In genomic region chr22:17606472-17606871, GRCh38 we compare ENCODE assay signal across 16 cellular contexts. TPM values are rescaled to one million over a fixed set of nuclear protein-coding genes. Genes with fewer than 3 reads are reported as not detected.
A peak's percentile ranks its signal among the peaks of the same experiment; 100 is the strongest.
DNase-seq lines count a peak whose midpoint lies in the region; ATAC-seq and TF ChIP-seq lines count a peak whose summit lies in the region.
"Had no signal": no experiment of that assay in that cellular context is flagged by ENCODE, and none has a peak within 500 bp of the region (broad histone marks: within the 10 kb centered on the region; RNA-seq: fewer than 3 reads in every experiment).

No MANE protein-coding gene starts in this region.

- peak; percentile 54 for DNase-seq in GM04504 (ENCODE audit: low read depth)
- peak; percentile 61 for DNase-seq in amniotic epithelial cell (ENCODE audit: low read depth)
- DNase-seq in cardiac muscle cell (ENCODE audit: low read depth in 1 of 2, low spot score in 1 of 2), result peak in 1 of 2 donors; percentile 78
- peak; percentile 5 for DNase-seq in smooth muscle cell (lab: John Stamatoyannopoulos, UW; ENCODE audit: unreplicated experiment)
- DNase-seq in activated T-helper 2 cell treated with anti-CD3 and anti-CD28 coated beads, Interferon-gamma antibody, Interleukin-2, Interleukin-4, amounts not matched to agents 10 μg/mL and 5 μg/mL and 100 μg/mL, durations not matched to agents 14 hours and 24 hours and 36 hours (ENCODE audit: low spot score), result no peak
- DNase-seq: activated naive CD4-positive, alpha-beta T cell treated with anti-CD3 and anti-CD28 coated beads, Interleukin-2, amount 50 U/mL, for 16 hours; CD8-positive, alpha-beta memory T cell; glutamatergic neuron; MV-4-11; stimulated activated CD4-positive, alpha-beta T cell treated with anti-CD3 and anti-CD28 coated beads, Interleukin-2, amount 100 ng/mL, for 24 hours; stimulated activated CD8-positive, alpha-beta memory T cell treated with anti-CD3 and anti-CD28 coated beads, Interleukin-4, amount 100 ng/mL, for 48 hours; thyroid gland had no signal

- peaks cover 4% of the 10 kb centered on the region for H3K4me1 Mint-ChIP-seq in activated T-helper 2 cell treated with anti-CD3 and anti-CD28 coated beads, Interferon-gamma antibody, Interleukin-2, Interleukin-4, amounts not matched to agents 10 μg/mL and 5 μg/mL and 100 μg/mL, durations not matched to agents 14 hours and 24 hours and 36 hours (ENCODE audit: low read depth)

- H3K27me3 ChIP-seq in cardiac muscle cell, result no peaks in the 10 kb centered on the region
- no peaks in the 10 kb centered on the region for H3K27me3 ChIP-seq in smooth muscle cell (ENCODE audit: low read depth)
- H3K27me3 ChIP-seq: thyroid gland had no signal

- no peak overlapping the region for H3K4me3 Mint-ChIP-seq in activated T-helper 2 cell treated with anti-CD3 and anti-CD28 coated beads, Interferon-gamma antibody, Interleukin-2, Interleukin-4, amounts not matched to agents 10 μg/mL and 5 μg/mL and 100 μg/mL, durations not matched to agents 14 hours and 24 hours and 36 hours (ENCODE audit: low read depth)
- H3K4me3 Mint-ChIP-seq: CD8-positive, alpha-beta memory T cell had no signal

- no peak overlapping the region for H3K4me2 ChIP-seq in smooth muscle cell

- H3K4me3 ChIP-seq in cardiac muscle cell (no peak overlapping the region), smooth muscle cell (no peak overlapping the region)
- H3K4me3 ChIP-seq: prostate gland, thyroid gland had no signal

- H3F3A ChIP-seq in smooth muscle cell (ENCODE audit: low read depth), result no peaks in the 10 kb centered on the region

- no peaks in the 10 kb centered on the region for H3K27me3 Mint-ChIP-seq in activated T-helper 2 cell treated with anti-CD3 and anti-CD28 coated beads, Interferon-gamma antibody, Interleukin-2, Interleukin-4, amounts not matched to agents 10 μg/mL and 5 μg/mL and 100 μg/mL, durations not matched to agents 14 hours and 24 hours and 36 hours (ENCODE audit: low read depth)
- H3K27me3 Mint-ChIP-seq: CD8-positive, alpha-beta memory T cell had no signal

- H2AFZ ChIP-seq in smooth muscle cell (ENCODE audit: low read depth), result no peak overlapping the region

- no peak for ATAC-seq in HG02852 (IDR thresholded peaks at IDR 0.05; ENCODE audit: unreplicated experiment)
- no peak for ATAC-seq in HG02798 (IDR thresholded peaks at IDR 0.05; ENCODE audit: poor library complexity, unreplicated experiment)

- peak overlapping the region; percentile 40 for H3K9ac ChIP-seq in smooth muscle cell (ENCODE audit: low read depth)

- peaks cover 32% of the 10 kb centered on the region for H3K79me2 ChIP-seq in smooth muscle cell (ENCODE audit: low read depth)

- 69% methylated on average over 5 of the region's 5 CpGs for WGBS in smooth muscle cell (ENCODE audit: low lambda C conversion rate)

- H3K9me3 ChIP-seq in cardiac muscle cell (ENCODE audit: low read depth), result no peaks in the 10 kb centered on the region
- no peaks in the 10 kb centered on the region for H3K9me3 ChIP-seq in smooth muscle cell (replicated peaks; ENCODE audit: low read depth)
- H3K9me3 ChIP-seq: prostate gland, thyroid gland had no signal

- H3K27ac Mint-ChIP-seq in activated T-helper 2 cell treated with anti-CD3 and anti-CD28 coated beads, Interferon-gamma antibody, Interleukin-2, Interleukin-4, amounts not matched to agents 10 μg/mL and 5 μg/mL and 100 μg/mL, durations not matched to agents 14 hours and 24 hours and 36 hours, result no peak overlapping the region

- H3K27ac ChIP-seq in cardiac muscle cell, result peak overlapping the region; percentile 58
- H3K27ac ChIP-seq in smooth muscle cell (ENCODE audit: low read depth), result peak overlapping the region; percentile 76
- H3K27ac ChIP-seq: prostate gland, thyroid gland had no signal

- H3K4me1 ChIP-seq in cardiac muscle cell (ENCODE audit: low read depth) (no peaks in the 10 kb centered on the region), smooth muscle cell (ENCODE audit: low read depth) (no peaks in the 10 kb centered on the region)
- H3K4me1 ChIP-seq: thyroid gland had no signal

- H3K36me3 ChIP-seq in cardiac muscle cell (peaks cover 13% of the 10 kb centered on the region), smooth muscle cell (ENCODE audit: low read depth) (peaks cover 7% of the 10 kb centered on the region)
- H3K36me3 ChIP-seq: prostate gland had no signal

- no peaks in the 10 kb centered on the region for H3K9me3 Mint-ChIP-seq in activated T-helper 2 cell treated with anti-CD3 and anti-CD28 coated beads, Interferon-gamma antibody, Interleukin-2, Interleukin-4, amounts not matched to agents 10 μg/mL and 5 μg/mL and 100 μg/mL, durations not matched to agents 14 hours and 24 hours and 36 hours
- H3K9me3 Mint-ChIP-seq: CD8-positive, alpha-beta memory T cell had no signal

- TF ChIP-seq CTCF in cardiac muscle cell (IDR thresholded peaks at IDR 0.05; ENCODE audit: low read depth, low read length) (no peak), smooth muscle cell (IDR thresholded peaks at IDR 0.05; ENCODE audit: borderline replicate concordance, insufficient read depth, poor library complexity, severe bottlenecking) (no peak)

- intact Hi-C loops in activated T-helper 2 cell treated with anti-CD3 and anti-CD28 coated beads, Interferon-gamma antibody, Interleukin-2, Interleukin-4, amounts not matched to agents 10 μg/mL and 5 μg/mL and 100 μg/mL, durations not matched to agents 14 hours and 24 hours and 36 hours (cut with micrococcal nuclease), result no loop called here

- H3K36me3 Mint-ChIP-seq in activated T-helper 2 cell treated with anti-CD3 and anti-CD28 coated beads, Interferon-gamma antibody, Interleukin-2, Interleukin-4, amounts not matched to agents 10 μg/mL and 5 μg/mL and 100 μg/mL, durations not matched to agents 14 hours and 24 hours and 36 hours (ENCODE audit: low read depth), result peaks cover 18% of the 10 kb centered on the region

- peaks cover 87% of the 10 kb centered on the region for H4K20me1 ChIP-seq in smooth muscle cell (ENCODE audit: low read depth)

RNA-seq across cellular contexts. Expression of gene ATP6V1E1, which starts 22.1 kb away (rescaled TPM):
- total RNA-seq in cardiac muscle cell (75.2 and 111 TPM in 2 replicates), smooth muscle cell (98.3 and 117 TPM in 2 replicates)
- polyA plus RNA-seq in cardiac muscle cell (113 and 116 TPM in 2 replicates), smooth muscle cell (85.3 and 85.7 TPM in 2 replicates)
- total RNA-seq in activated T-helper 2 cell treated with anti-CD3 and anti-CD28 coated beads, Interferon-gamma antibody, Interleukin-2, Interleukin-4, amounts not matched to agents 10 μg/mL and 5 μg/mL and 100 μg/mL, durations not matched to agents 14 hours and 24 hours and 36 hours, result 107 and 113 TPM in 2 replicates

RNA-seq across cellular contexts. Expression of gene BCL2L13, which starts 32.1 kb away (rescaled TPM):
- total RNA-seq in cardiac muscle cell, result 54.5 and 61.5 TPM in 2 replicates
- 35.3 and 37.5 TPM in 2 replicates for polyA plus RNA-seq in cardiac muscle cell
- total RNA-seq in smooth muscle cell, result 25.7 and 27.0 TPM in 2 replicates
- polyA plus RNA-seq in smooth muscle cell, result 16.7 and 28.7 TPM in 2 replicates
- 32.6 and 33.7 TPM in 2 replicates for total RNA-seq in activated T-helper 2 cell treated with anti-CD3 and anti-CD28 coated beads, Interferon-gamma antibody, Interleukin-2, Interleukin-4, amounts not matched to agents 10 μg/mL and 5 μg/mL and 100 μg/mL, durations not matched to agents 14 hours and 24 hours and 36 hours

RNA-seq across cellular contexts. Expression of gene SLC25A18, which starts 43.2 kb away (rescaled TPM):
- total RNA-seq in cardiac muscle cell (0.14 and 0.60 TPM in 2 replicates), smooth muscle cell (0.22 and 0.31 TPM in 2 replicates)
- polyA plus RNA-seq in cardiac muscle cell (0.27 and 0.59 TPM in 2 replicates), smooth muscle cell (0.06 and 0.53 TPM in 2 replicates)
- not detected in 2 replicates for total RNA-seq in activated T-helper 2 cell treated with anti-CD3 and anti-CD28 coated beads, Interferon-gamma antibody, Interleukin-2, Interleukin-4, amounts not matched to agents 10 μg/mL and 5 μg/mL and 100 μg/mL, durations not matched to agents 14 hours and 24 hours and 36 hours
- total RNA-seq: CD8-positive, alpha-beta memory T cell; OCI-LY7 had no signal
- polyA plus RNA-seq: CD8-positive, alpha-beta memory T cell had no signal
